18 cellular contexts compared by ENCODE assay signal in genomic region chr1:60763713-60764112, GRCh38.
DNase-seq lines count a peak whose midpoint lies in the region; ATAC-seq and TF ChIP-seq lines count a peak whose summit lies in the region.
"Had no signal": no experiment of that assay in that cellular context is flagged by ENCODE, and none has a peak within 500 bp of the region (broad histone marks: within the 10 kb centered on the region; RNA-seq: fewer than 3 reads in every experiment).

No MANE protein-coding gene starts in this region.

- peak overlapping the region; percentile 35 for H3K27ac ChIP-seq in left ventricle myocardium inferior (replicated peaks)
- H3K27ac ChIP-seq: 22Rv1; A549; BLaER1 treated with 17β-estradiol and CSF1 and Interleukin-3, amounts not matched to agents 10 nM and 100 nM; C4-2B had no signal

- H3K4me1 ChIP-seq in left ventricle myocardium inferior = peaks cover 27% of the 10 kb centered on the region
- H3K4me1 ChIP-seq: A549, Caco-2 had no signal

- no peak overlapping the region for H3K4me3 Mint-ChIP-seq in mesothelial cell of epicardium
- H3K4me3 Mint-ChIP-seq: B cell; CD4-positive, alpha-beta T cell; CD8-positive, alpha-beta T cell had no signal

- TF ChIP-seq CTCF in left ventricle myocardium inferior (IDR thresholded peaks at IDR 0.05; ENCODE audit: borderline replicate concordance) (no peak), mesothelial cell of epicardium (IDR thresholded peaks at IDR 0.05; ENCODE audit: unreplicated experiment) (no peak)

- DNase-seq in Right ventricle myocardium superior = no peak
- no peak for DNase-seq in Right ventricle myocardium inferior (ENCODE audit: missing footprints)
- DNase-seq in left ventricle myocardium inferior = no peak
- no peak for DNase-seq in left cardiac atrium
- no peak for DNase-seq in mesothelial cell of epicardium (ENCODE audit: low spot score in 2 of 2, unreplicated experiment in 2 of 2)
- no peak for DNase-seq in stimulated activated naive CD8-positive, alpha-beta T cell treated with anti-CD3 and anti-CD28 coated beads, Interleukin-15, Interleukin-2, amounts not matched to agents 100 U/mL and 50 U/mL, for 24 hours
- DNase-seq: AML-193; Caco-2; Calu3; CD4-positive, alpha-beta T cell; CD8-positive, alpha-beta T cell; DMS79 treated with DMSO at 0.1 percent for 48 hours; GF-D8 had no signal

- H3K4me3 ChIP-seq in left ventricle myocardium inferior = no peak overlapping the region
- H3K4me3 ChIP-seq: A549; BLaER1 treated with 17β-estradiol and CSF1 and Interleukin-3, amounts not matched to agents 10 nM and 100 nM had no signal

- no peaks in the 10 kb centered on the region for H3K27me3 ChIP-seq in left ventricle myocardium inferior (ENCODE audit: low read depth)
- H3K27me3 ChIP-seq: BLaER1 treated with 17β-estradiol and CSF1 and Interleukin-3, amounts not matched to agents 10 nM and 100 nM had no signal

- H3K36me3 Mint-ChIP-seq in mesothelial cell of epicardium = no peaks in the 10 kb centered on the region
- H3K36me3 Mint-ChIP-seq: CD8-positive, alpha-beta T cell had no signal

- H3K9me3 Mint-ChIP-seq in mesothelial cell of epicardium = peaks cover 5% of the 10 kb centered on the region
- H3K9me3 Mint-ChIP-seq: CD4-positive, alpha-beta T cell; CD8-positive, alpha-beta T cell had no signal

- ATAC-seq in Right ventricle myocardium superior (ENCODE audit: poor library complexity) (peak; percentile 12), Right ventricle myocardium inferior (no peak), left cardiac atrium (no peak)
- no peak for ATAC-seq in stimulated activated naive CD8-positive, alpha-beta T cell treated with anti-CD3 and anti-CD28 coated beads, Interleukin-15, Interleukin-2, amounts not matched to agents 100 U/mL and 50 U/mL, for 24 hours
- ATAC-seq: A549; CD8-positive, alpha-beta T cell had no signal

- no peaks in the 10 kb centered on the region for H3K36me3 ChIP-seq in left ventricle myocardium inferior
- H3K36me3 ChIP-seq: BLaER1 treated with 17β-estradiol and CSF1 and Interleukin-3, amounts not matched to agents 10 nM and 100 nM had no signal

- H3K4me1 Mint-ChIP-seq in mesothelial cell of epicardium = peaks cover 28% of the 10 kb centered on the region
- H3K4me1 Mint-ChIP-seq: B cell had no signal

- peak overlapping the region; percentile 27 for H3K27ac Mint-ChIP-seq in mesothelial cell of epicardium
- H3K27ac Mint-ChIP-seq: B cell; CD4-positive, alpha-beta T cell; CD8-positive, alpha-beta T cell had no signal

- intact Hi-C loops in Right ventricle myocardium superior (cut with DNase I) (no loop called here), Right ventricle myocardium inferior (cut with DNase I) (loop anchor here (2.0 to 5.0 kb wide), 2 partner anchors 483 to 786 kb away; no protein-coding TSS in a partner anchor), left ventricle myocardium inferior (cut with micrococcal nuclease) (no loop called here), left cardiac atrium (cut with DNase I) (loop anchor here in 1 of 2 donors (2.0 kb wide), 1 partner anchor 483 kb away; no protein-coding TSS in a partner anchor)

- H3K27me3 Mint-ChIP-seq in mesothelial cell of epicardium (ENCODE audit: low read depth) = peaks cover 32% of the 10 kb centered on the region
- H3K27me3 Mint-ChIP-seq: B cell had no signal

- no peaks in the 10 kb centered on the region for H3K9me3 ChIP-seq in left ventricle myocardium inferior (replicated peaks)
- H3K9me3 ChIP-seq: A549; BLaER1 treated with 17β-estradiol and CSF1 and Interleukin-3, amounts not matched to agents 10 nM and 100 nM; Caco-2 had no signal
